Comparison of ENCODE assay signal across 35 cellular contexts in the genomic region with DNA sequence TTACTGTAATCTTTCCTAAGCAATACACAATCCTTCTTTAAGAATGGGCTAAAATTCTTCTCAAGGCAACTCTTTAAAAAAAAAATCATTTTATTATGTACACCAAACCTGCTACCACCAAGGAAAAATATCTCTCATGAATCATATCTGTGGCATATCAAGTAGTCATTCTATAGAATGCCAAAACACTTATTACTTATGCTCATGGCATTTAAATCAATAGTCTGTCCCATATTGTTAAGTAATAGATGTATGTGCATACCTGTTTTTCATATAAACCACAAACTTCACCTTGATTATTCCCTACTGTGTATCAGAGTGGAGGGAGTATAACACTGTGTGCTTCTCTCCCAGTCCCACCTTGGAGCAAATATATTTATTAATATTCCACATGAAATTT.
"Had no signal": no experiment of that assay in that cellular context is flagged by ENCODE, and none has a peak within 500 bp of the region (broad histone marks: within the 10 kb centered on the region; RNA-seq: fewer than 3 reads in every experiment).

No MANE protein-coding gene starts in this region.

- H3K27me3 ChIP-seq: adrenal gland, body of pancreas, brain microvascular endothelial cell, breast epithelium, cardiac muscle cell had no signal

- H3K27ac ChIP-seq: adrenal gland, body of pancreas, brain microvascular endothelial cell, breast epithelium, cardiac muscle cell, VCaP had no signal

- FAIRE-seq: TTC549 had no signal

- H3K4me1 ChIP-seq: adrenal gland, body of pancreas had no signal

- H3K36me3 ChIP-seq: adrenal gland, brain microvascular endothelial cell, breast epithelium, cardiac muscle cell had no signal

- ATAC-seq: activated CD8-positive, alpha-beta T cell treated with anti-CD3 and anti-CD28 coated beads for 36 hours; activated naive CD4-positive, alpha-beta T cell treated with anti-CD3 and anti-CD28 coated beads, Interleukin-2, amount 50 U/mL, for 72 hours; activated T-cell treated with anti-CD3 and anti-CD28 coated beads, Interleukin-2, amount 50 U/mL, for 4 hours; activated T-cell treated with anti-CD3 and anti-CD28 coated beads, Interleukin-2, amount 50 U/mL, for 72 hours; activated T-helper 17 cell treated with anti-CD3 and anti-CD28 coated beads, Interleukin-2, amount 50 U/mL, for 72 hours; body of pancreas had no signal

- DNase-seq: activated B cell treated with CpG ODN at 0.5 μM for 24 hours; activated CD4-positive, alpha-beta memory T cell treated with anti-CD3 and anti-CD28 coated beads for 36 hours; activated CD4-positive, alpha-beta T cell treated with anti-CD3 and anti-CD28 coated beads for 4 hours; activated CD4-positive, alpha-beta T cell treated with anti-CD3 and anti-CD28 coated beads, Interleukin-2, amount 10 ng/mL, durations not matched to agents 24 days and 14 days; activated CD4-positive, alpha-beta T cell treated with anti-CD3 and anti-CD28 coated beads, Interleukin-2, amount 50 U/mL, for 1 hour; activated CD4-positive, alpha-beta T cell treated with anti-CD3 and anti-CD28 coated beads, Interleukin-2, amount 50 U/mL, for 4 hours; activated CD4-positive, CD25-positive, alpha-beta regulatory T cell treated with anti-CD3 and anti-CD28 coated beads, Interleukin-2, amount 50 U/mL, for 72 hours; activated CD8-positive, alpha-beta memory T cell treated with anti-CD3 and anti-CD28 coated beads, Interleukin-2, amount 50 U/mL, for 4 hours; activated CD8-positive, alpha-beta T cell treated with anti-CD3 and anti-CD28 coated beads for 36 hours; activated effector memory CD4-positive, alpha-beta T cell treated with anti-CD3 and anti-CD28 coated beads, Interleukin-2, amount 50 U/mL, for 16 hours; activated gamma-delta T cell treated with Interleukin-2 at 50 U/mL for 16 hours; activated naive CD4-positive, alpha-beta T cell; activated naive CD4-positive, alpha-beta T cell treated with anti-CD3 and anti-CD28 coated beads for 36 hours; activated naive CD4-positive, alpha-beta T cell treated with anti-CD3 and anti-CD28 coated beads, Interleukin-2, amount 50 U/mL, for 16 hours; activated naive CD8-positive, alpha-beta T cell treated with anti-CD3 and anti-CD28 coated beads for 36 hours; activated T-cell treated with anti-CD3 and anti-CD28 coated beads for 4 hours; activated T-cell treated with anti-CD3 and anti-CD28 coated beads, Interleukin-2, amount 50 U/mL, for 1 hour; activated T-cell treated with anti-CD3 and anti-CD28 coated beads, Interleukin-2, amount 50 U/mL, for 4 hours; activated T-cell treated with anti-CD3 and anti-CD28 coated beads, Interleukin-2, amount 50 U/mL, for 72 hours; adrenal gland; amniotic stem cell; aorta; body of pancreas; brain microvascular endothelial cell; caudate nucleus; cerebellar nuclear complex; T-helper 1 cell; T-helper 2 cell; T-helper 9 cell had no signal

- H3K4me3 ChIP-seq: adrenal gland, body of pancreas, breast epithelium, cardiac muscle cell had no signal

- H3K9me3 ChIP-seq: adrenal gland, body of pancreas, breast epithelium had no signal
